ENCODE assay signal across 9 cellular contexts in genomic region chr6:118735320-118735719, GRCh38.
DNase-seq lines count a peak whose midpoint lies in the region; ATAC-seq and TF ChIP-seq lines count a peak whose summit lies in the region.
"Had no signal": no experiment of that assay in that cellular context is flagged by ENCODE, and none has a peak within 500 bp of the region (broad histone marks: within the 10 kb centered on the region; RNA-seq: fewer than 3 reads in every experiment).

No MANE protein-coding gene starts in this region.

- H3K4me2 ChIP-seq in osteoblast (ENCODE audit: insufficient read depth, low read length): peak overlapping the region; percentile 16

- H2AFZ ChIP-seq in osteoblast (ENCODE audit: low read length): peak overlapping the region; percentile 57

- intact Hi-C loops in body of pancreas (cut with DNase I): no loop called here

- in situ Hi-C loops in G401 (cut with HindIII; ENCODE audit: low sequenced_read_pairs): no loop called here

- H3K36me3 Mint-ChIP-seq in endodermal cell (ENCODE audit: low read depth): no peaks in the 10 kb centered on the region

- no peak overlapping the region for H3K4me3 ChIP-seq in NB4 (ENCODE audit: low read depth, low read length)
- no peak overlapping the region for H3K4me3 ChIP-seq in endodermal cell (ENCODE audit: low read length)
- H3K4me3 ChIP-seq in osteoblast (ENCODE audit: insufficient read depth, low read length): no peak overlapping the region
- H3K4me3 ChIP-seq in body of pancreas: no peak overlapping the region

- H3K9me3 ChIP-seq in endodermal cell (ENCODE audit: control insufficient read depth, low read length): no peaks in the 10 kb centered on the region
- H3K9me3 ChIP-seq in osteoblast (ENCODE audit: low read depth, low read length): no peaks in the 10 kb centered on the region
- no peaks in the 10 kb centered on the region for H3K9me3 ChIP-seq in body of pancreas

- no peaks in the 10 kb centered on the region for H4K20me1 ChIP-seq in osteoblast (ENCODE audit: insufficient read depth, low read length)

- H3K9me3 Mint-ChIP-seq in endodermal cell: no peaks in the 10 kb centered on the region

- TF ChIP-seq CTCF in GM12872 (IDR thresholded peaks at IDR 0.05; ENCODE audit: insufficient read depth, low read depth, low read length) (peak; percentile 69), NB4 (IDR thresholded peaks at IDR 0.05; ENCODE audit: low read depth, low read length) (peak; percentile 34), endodermal cell (conservative IDR thresholded peaks at IDR 0.05) (peak; percentile 78), osteoblast (IDR thresholded peaks at IDR 0.05; ENCODE audit: extremely low read depth, low read depth, low read length) (peak; percentile 60), body of pancreas (IDR thresholded peaks at IDR 0.05) (peak in 3 of 7 experiments; percentile 12 to 40 (median 18))

- H3K4me1 ChIP-seq in endodermal cell (ENCODE audit: control insufficient read depth, insufficient read depth, low read length) (no peaks in the 10 kb centered on the region), osteoblast (ENCODE audit: insufficient read depth, low read length) (peaks cover 4% of the 10 kb centered on the region), body of pancreas (no peaks in the 10 kb centered on the region)

- DNase-seq in NB4 (ENCODE audit: low read depth) (peak; percentile 13), endodermal cell (peak; percentile 79), osteoblast (ENCODE audit: insufficient read length, low spot score, missing footprints) (peak; percentile 63), G401 (ENCODE audit: low spot score) (no peak), body of pancreas (no peak)
- DNase-seq in stimulated activated CD4-positive, alpha-beta T cell treated with anti-CD3 and anti-CD28 coated beads, Interleukin-4, amount 100 ng/mL, for 4 hours: no peak
- DNase-seq: left cardiac atrium had no signal

- H3K79me2 ChIP-seq in osteoblast (ENCODE audit: insufficient read depth, low read length): no peaks in the 10 kb centered on the region

- 76% methylated on average over 2 of the region's 2 CpGs; no CpG with 5 or more reads in 1 of the 2 experiments for WGBS in endodermal cell (ENCODE audit: insufficient coverage in 1 of 2, insufficient read length in 1 of 2), 2 experiments
- WGBS in body of pancreas, 2 donors: 49 to 66% methylated on average over 2 of the region's 2 CpGs

- no peak overlapping the region for H3K9ac ChIP-seq in endodermal cell (ENCODE audit: extremely low read depth, low read length, poor library complexity, severe bottlenecking)

- H3K27ac Mint-ChIP-seq in endodermal cell: no peak overlapping the region

- H3K4me3 Mint-ChIP-seq in endodermal cell: no peak overlapping the region

- no peaks in the 10 kb centered on the region for H3K27me3 ChIP-seq in endodermal cell (ENCODE audit: control insufficient read depth, insufficient read depth, low read length, poor library complexity, severe bottlenecking)
- H3K27me3 ChIP-seq in osteoblast (ENCODE audit: insufficient read depth, low read length): no peaks in the 10 kb centered on the region
- H3K27me3 ChIP-seq in body of pancreas: no peaks in the 10 kb centered on the region

- TF ChIP-seq POLR2A in NB4 (IDR thresholded peaks at IDR 0.05; ENCODE audit: extremely low read depth, insufficient read length): no peak
- TF ChIP-seq POLR2A in body of pancreas (IDR thresholded peaks at IDR 0.05): no peak

- peaks cover 7% of the 10 kb centered on the region for H3K4me1 Mint-ChIP-seq in endodermal cell

- H3K27ac ChIP-seq in endodermal cell (ENCODE audit: low read depth, low read length): no peak overlapping the region
- no peak overlapping the region for H3K27ac ChIP-seq in osteoblast (ENCODE audit: low read depth, low read length)
- no peak overlapping the region for H3K27ac ChIP-seq in body of pancreas

- ATAC-seq in GM18873 (IDR thresholded peaks at IDR 0.05; ENCODE audit: low FRiP score, unreplicated experiment) (no peak), body of pancreas (no peak)

- H3K36me3 ChIP-seq in endodermal cell (ENCODE audit: control insufficient read depth, insufficient read depth, low read length): no peaks in the 10 kb centered on the region
- H3K36me3 ChIP-seq in osteoblast (ENCODE audit: insufficient read depth, low read length): no peaks in the 10 kb centered on the region
- H3K36me3 ChIP-seq in body of pancreas (replicated peaks in 1 of 2; ENCODE audit: insufficient read depth in 1 of 2, low read depth in 2 of 2): no peaks in the 10 kb centered on the region

- no peaks in the 10 kb centered on the region for H3K27me3 Mint-ChIP-seq in endodermal cell (ENCODE audit: insufficient read depth)

Comparison
In these comparisons a context has a peak if more than half of its experiments do, and no peak if none do; other contexts are left out.
1. DNase-seq: peak in NB4 (single experiment), endodermal cell (single experiment) and osteoblast (single experiment); none in G401 (single experiment), stimulated activated CD4-positive, alpha-beta T cell treated with anti-CD3 and anti-CD28 coated beads, Interleukin-4, amount 100 ng/mL, for 4 hours (0 of 2) and body of pancreas (0 of 4).